In the genomic region with DNA sequence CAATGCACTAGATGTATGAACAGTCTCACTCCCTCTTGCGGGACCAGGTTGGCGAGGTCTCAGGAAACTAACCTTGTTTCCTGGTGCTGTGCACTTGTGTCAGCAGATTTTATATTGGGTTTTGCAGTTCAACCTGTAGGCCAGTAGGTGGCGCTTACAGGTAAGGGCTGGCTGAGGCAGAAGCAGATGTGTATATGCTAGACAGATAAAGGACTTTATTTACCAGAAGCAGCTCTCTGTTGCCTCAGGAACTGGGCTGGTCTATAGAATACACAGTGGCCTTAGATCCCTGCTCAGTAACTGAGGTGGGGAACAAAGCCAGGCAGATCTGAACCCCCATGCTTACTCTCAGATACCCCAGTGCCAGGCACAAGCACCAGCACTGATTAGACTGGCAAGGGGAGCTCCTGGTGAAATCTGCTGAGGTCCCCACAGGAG, we compare ENCODE assay signal across 8 cellular contexts.
A peak's percentile ranks its signal among the peaks of the same experiment; 100 is the strongest.
DNase-seq lines count a peak whose midpoint lies in the region; ATAC-seq and TF ChIP-seq lines count a peak whose summit lies in the region.

No MANE protein-coding gene starts in this region.

- no peak overlapping the region for H3K4me2 ChIP-seq in hepatocyte

- H3K4me1 ChIP-seq in hepatocyte (ENCODE audit: insufficient read depth) = no peaks in the 10 kb centered on the region

- H2AFZ ChIP-seq in hepatocyte = no peak overlapping the region

- no peaks in the 10 kb centered on the region for H3K27me3 ChIP-seq in hepatocyte

- DNase-seq in AG10803 (ENCODE audit: low read depth) (peak; percentile 43), KBM-7 (peak; percentile 82), RPMI8226 (peak; percentile 74), hepatocyte (ENCODE audit: low spot score) (peak; percentile 85), NCI-H187 treated with DMSO at 0.1 percent for 48 hours (lab: John Stamatoyannopoulos, UW) (no peak)
- peak; percentile 37 for DNase-seq in activated naive CD4-positive, alpha-beta T cell treated with anti-CD3 and anti-CD28 coated beads, Interleukin-2, amount 50 U/mL, for 16 hours
- DNase-seq in stimulated activated CD4-positive, alpha-beta T cell treated with anti-CD3 and anti-CD28 coated beads, Interleukin-2, amount 100 ng/mL, for 4 hours (ENCODE audit: low read depth) = peak; percentile 24

- H3K9me3 ChIP-seq in hepatocyte (ENCODE audit: low read depth) = no peaks in the 10 kb centered on the region

- no peaks in the 10 kb centered on the region for H3K9me2 ChIP-seq in hepatocyte (replicated peaks; ENCODE audit: insufficient read depth)

- peak; percentile 80 for TF ChIP-seq CTCF in AG10803 (conservative IDR thresholded peaks at IDR 0.05; ENCODE audit: low read length)
- peak; percentile 85 for TF ChIP-seq CTCF in hepatocyte (IDR thresholded peaks at IDR 0.05; ENCODE audit: poor library complexity)

- no peak overlapping the region for H3K4me3 ChIP-seq in AG10803 (ENCODE audit: low read length)
- H3K4me3 ChIP-seq in hepatocyte = no peak overlapping the region

- ATAC-seq in GM18873 (IDR thresholded peaks at IDR 0.05; ENCODE audit: low FRiP score, unreplicated experiment) = peak; percentile 74

- H4K20me1 ChIP-seq in hepatocyte (ENCODE audit: insufficient read depth, poor library complexity, severe bottlenecking) = no peaks in the 10 kb centered on the region

- no peaks in the 10 kb centered on the region for H3K36me3 ChIP-seq in hepatocyte (replicated peaks; ENCODE audit: insufficient read depth, low read depth)

- WGBS in hepatocyte (ENCODE audit: low lambda C conversion rate, missing lambda C conversion rate) = 22% methylated on average over 3 of the region's 3 CpGs

- in situ Hi-C loops in KBM-7 (cut with MboI; ENCODE audit: low pct_unique_long_range_greater_than_20kb, low sequenced_read_pairs) = no loop called here

- H3K27ac ChIP-seq in hepatocyte = no peak overlapping the region

- no peaks in the 10 kb centered on the region for H3K79me2 ChIP-seq in hepatocyte
